In the genomic region with DNA sequence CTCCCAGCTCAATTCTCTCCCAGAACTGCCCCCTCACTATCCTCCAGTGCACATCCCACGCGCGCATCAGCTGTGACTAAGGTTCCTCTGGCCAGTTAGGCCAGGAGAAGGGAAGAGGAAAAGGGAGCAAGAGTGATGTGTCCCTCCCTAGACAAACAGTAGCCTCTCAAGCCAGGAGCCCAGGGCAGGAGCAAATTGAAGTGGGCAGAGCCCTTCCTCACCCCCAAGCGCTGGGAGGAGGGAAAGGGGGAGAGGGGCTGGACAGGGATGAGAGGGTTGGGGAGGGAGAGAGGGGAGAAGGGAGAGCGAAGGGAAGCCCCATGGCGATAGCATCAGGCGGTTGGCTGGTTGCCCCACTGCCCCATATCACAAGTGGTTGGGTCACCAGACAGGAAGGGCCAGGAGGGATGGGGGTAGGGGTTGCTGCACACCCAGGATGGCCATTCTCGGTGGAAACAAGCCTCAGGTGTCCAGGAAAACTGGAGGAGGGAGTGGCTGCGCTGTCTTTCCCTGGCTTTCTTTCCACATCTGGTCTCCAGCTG, we compare ENCODE assay signal across 8 cellular contexts. TPM values are rescaled to one million over a fixed set of nuclear protein-coding genes. Genes with fewer than 3 reads are reported as not detected.
DNase-seq lines count a peak whose midpoint lies in the region; ATAC-seq and TF ChIP-seq lines count a peak whose summit lies in the region.

No MANE protein-coding gene starts in this region.

- H3K9me3 ChIP-seq in NT2/D1 (ENCODE audit: insufficient read depth, low read length), result no peaks in the 10 kb centered on the region
- no peaks in the 10 kb centered on the region for H3K9me3 ChIP-seq in colonic mucosa
- no peaks in the 10 kb centered on the region for H3K9me3 ChIP-seq in lung (ENCODE audit: control insufficient read depth in 2 of 2, insufficient read depth in 1 of 2, low read length in 1 of 2)

- peaks cover 15% of the 10 kb centered on the region for H3K4me1 ChIP-seq in NT2/D1 (ENCODE audit: insufficient read depth, insufficient read length)
- H3K4me1 ChIP-seq in colonic mucosa, result peaks cover 10% of the 10 kb centered on the region
- peaks cover 0 to 11% of the 10 kb centered on the region in 2 donors for H3K4me1 ChIP-seq in lung (ENCODE audit: control insufficient read depth in 2 of 2, insufficient read depth in 2 of 2, low read length in 2 of 2)

- peaks cover 47% of the 10 kb centered on the region for H3K4me1 Mint-ChIP-seq in type B pancreatic cell (ENCODE audit: unreplicated experiment)

- WGBS in lung, 2 donors, result 10 to 14% methylated on average over 9 of the region's 9 CpGs

- DNase-seq in Daoy (ENCODE audit: low read depth) (peak; percentile 59), NT2/D1 (ENCODE audit: low read depth, low spot score) (no peak), colonic mucosa (peak; percentile 74), lung (ENCODE audit: low spot score) (peak; percentile 81), type B pancreatic cell (ENCODE audit: extremely low spot score, unreplicated experiment) (no peak), KBM-7 (no peak), putamen (ENCODE audit: low spot score) (no peak)

- H3K36me3 Mint-ChIP-seq in type B pancreatic cell, result peaks cover 16% of the 10 kb centered on the region

- intact Hi-C loops in colonic mucosa (cut with DNase I), result no loop called here

- H3K4me3 Mint-ChIP-seq in type B pancreatic cell, result peak overlapping the region; percentile 93

- H3K4me3 ChIP-seq in NT2/D1 (ENCODE audit: insufficient read length, low read depth), result peak overlapping the region; percentile 92
- peak overlapping the region; percentile 77 for H3K4me3 ChIP-seq in colonic mucosa
- H3K4me3 ChIP-seq in lung, result peak overlapping the region; percentile 42

- H3K36me3 ChIP-seq in NT2/D1 (ENCODE audit: insufficient read depth, insufficient read length, low read length), result peaks cover 62% of the 10 kb centered on the region
- H3K36me3 ChIP-seq in colonic mucosa, result no peaks in the 10 kb centered on the region
- H3K36me3 ChIP-seq in lung (ENCODE audit: control insufficient read depth in 2 of 2, insufficient read depth in 2 of 2, low read length in 2 of 2), result peaks cover 5 to 35% of the 10 kb centered on the region in 2 donors

- H3K27me3 ChIP-seq in NT2/D1 (ENCODE audit: insufficient read depth, insufficient read length) (no peaks in the 10 kb centered on the region), colonic mucosa (no peaks in the 10 kb centered on the region), lung (ENCODE audit: control insufficient read depth, insufficient read depth) (no peaks in the 10 kb centered on the region)

- H3K27ac Mint-ChIP-seq in type B pancreatic cell, result peak overlapping the region; percentile 79

- TF ChIP-seq CTCF in colonic mucosa (IDR thresholded peaks at IDR 0.05) (no peak), lung (IDR thresholded peaks at IDR 0.05; ENCODE audit: control extremely low read depth, extremely low read depth) (no peak), type B pancreatic cell (conservative IDR thresholded peaks at IDR 0.05) (no peak)

- no peaks in the 10 kb centered on the region for H3K27me3 Mint-ChIP-seq in type B pancreatic cell

- no peaks in the 10 kb centered on the region for H3K9me3 Mint-ChIP-seq in type B pancreatic cell

- H3K27ac ChIP-seq in colonic mucosa (peak overlapping the region; percentile 99), lung (ENCODE audit: low read depth in 1 of 2, low read length in 1 of 2) (peak overlapping the region; percentile 98)

- ATAC-seq in lung (ENCODE audit: insufficient read depth, low FRiP score) (no peak), GM18909 (IDR thresholded peaks at IDR 0.05; ENCODE audit: poor library complexity, unreplicated experiment) (no peak)

- in situ Hi-C loops in KBM-7 (cut with MboI; ENCODE audit: low pct_unique_long_range_greater_than_20kb, low sequenced_read_pairs), result no loop called here

- H3K9ac ChIP-seq in NT2/D1 (ENCODE audit: insufficient read length, low read depth) (peak overlapping the region; percentile 95), colonic mucosa (ENCODE audit: low read depth in 2 of 2, low read length in 2 of 2) (peak overlapping the region; percentile 88 to 98)

RNA-seq across cellular contexts. Expression of gene CD63, which starts 1.1 kb away (rescaled TPM):
- total RNA-seq in Daoy (2014; rRNA removed; shearing (Covaris generic)), result 638 and 824 TPM in 2 replicates
- total RNA-seq in colonic mucosa (1,000 to 10,000 TPM in 1 of 2 donors, 100 to 1,000 TPM in 1; 707 to 1,094 TPM), lung (1,000 to 10,000 TPM in 1 of 2 donors, 100 to 1,000 TPM in 1; 516 to 1,425 TPM), type B pancreatic cell (ENCODE audit: low replicate concordance) (525 and 567 TPM in 2 replicates)
- 1,000 to 10,000 TPM; 1,829 to 2,824 TPM for polyA plus RNA-seq in lung

RNA-seq across cellular contexts. Expression of gene RDH5, which starts 7.5 kb away (rescaled TPM):
- 2.2 and 4.5 TPM in 2 replicates for total RNA-seq in Daoy (2014; rRNA removed; shearing (Covaris generic))
- total RNA-seq in colonic mucosa (10 to 100 TPM; 22.6 to 29.6 TPM), lung (1 to 10 TPM; 4.4 to 5.4 TPM), type B pancreatic cell (ENCODE audit: low replicate concordance) (7.4 and 14.1 TPM in 2 replicates)
- polyA plus RNA-seq in lung, result 1 to 10 TPM; 3.1 to 3.4 TPM

RNA-seq across cellular contexts. Expression of gene BLOC1S1, which starts 11.9 kb away (rescaled TPM):
- total RNA-seq in Daoy (2014; rRNA removed; shearing (Covaris generic)), result 112 and 135 TPM in 2 replicates
- total RNA-seq in colonic mucosa, result 100 to 1,000 TPM; 214 to 242 TPM
- 100 to 1,000 TPM in 1 of 2 donors, 10 to 100 TPM in 1; 53.9 to 132 TPM for total RNA-seq in lung
- 100 to 1,000 TPM; 351 to 374 TPM for polyA plus RNA-seq in lung
- 89.9 and 98.6 TPM in 2 replicates for total RNA-seq in type B pancreatic cell (ENCODE audit: low replicate concordance)

RNA-seq across cellular contexts. Expression of gene GDF11, which starts 15.2 kb away (rescaled TPM):
- total RNA-seq in Daoy (2014; rRNA removed; shearing (Covaris generic)), result 1.5 and 2.5 TPM in 2 replicates
- 1 to 10 TPM; 3.2 to 3.7 TPM for total RNA-seq in colonic mucosa
- 1 to 10 TPM; 2.8 to 8.3 TPM for total RNA-seq in lung
- 1 to 10 TPM in 1 of 2 donors, under 1 TPM in 1; 0.93 to 3.5 TPM for polyA plus RNA-seq in lung
- 11.8 and 40.1 TPM in 2 replicates for total RNA-seq in type B pancreatic cell (ENCODE audit: low replicate concordance)

RNA-seq across cellular contexts. Expression of gene ITGA7, which starts 20.0 kb away (rescaled TPM):
- total RNA-seq in Daoy (2014; rRNA removed; shearing (Covaris generic)), result 2.4 and 3.4 TPM in 2 replicates
- total RNA-seq in colonic mucosa (10 to 100 TPM; 10.8 to 64.4 TPM), lung (10 to 100 TPM; 13.5 to 28.4 TPM), type B pancreatic cell (ENCODE audit: low replicate concordance) (10.4 and 39.2 TPM in 2 replicates)
- 10 to 100 TPM in 1 of 2 donors, 1 to 10 TPM in 1; 8.2 to 22.0 TPM for polyA plus RNA-seq in lung

Comparison
In these comparisons a context has a peak if more than half of its experiments do, and no peak if none do; other contexts are left out.
1. DNase-seq: peak in Daoy (single experiment), colonic mucosa (single experiment) and lung (single experiment); none in NT2/D1 (single experiment), type B pancreatic cell (single experiment), KBM-7 (single experiment) and putamen (single experiment).
2. H3K4me3 ChIP-seq: peak in every context shown above with its lines; median percentile 92 in NT2/D1; 77 in colonic mucosa; 42 in lung.